ENCODE assay signal across 2 cellular contexts in genomic region chr1:207219979-207220889, GRCh38.
TF ChIP-seq lines count a peak whose summit lies in the region.

No MANE protein-coding gene starts in this region.

TF ChIP-seq in SK-N-SH, 30 proteins besides CTCF, POLR2A, EP300 and RAD21:
- TF ChIP-seq RFX5 (IDR thresholded peaks at IDR 0.05; ENCODE audit: low read length) (no peak), YY1 (IDR thresholded peaks at IDR 0.05; ENCODE audit: low read depth) (no peak)

TF ChIP-seq in endothelial cell of umbilical vein, 7 proteins besides CTCF, POLR2A, EP300 and RAD21:
- TF ChIP-seq POLR2AphosphoS5 (IDR thresholded peaks at IDR 0.05; ENCODE audit: insufficient read depth, low read depth, low read length) (no peak), FOS (IDR thresholded peaks at IDR 0.05; ENCODE audit: borderline replicate concordance, insufficient read depth, low read length) (no peak), GATA2 (IDR thresholded peaks at IDR 0.05; ENCODE audit: insufficient read depth, insufficient read length, low read depth, low read length) (no peak), MYC (IDR thresholded peaks at IDR 0.05; ENCODE audit: low read depth, low read length) (no peak), EZH2 (IDR thresholded peaks at IDR 0.05; ENCODE audit: borderline replicate concordance, low read depth, low read length, severe bottlenecking) (no peak), MAX (IDR thresholded peaks at IDR 0.05; ENCODE audit: insufficient read depth, insufficient read length) (no peak), JUN (IDR thresholded peaks at IDR 0.05; ENCODE audit: borderline replicate concordance, insufficient read depth, insufficient read length, low read depth) (no peak)
TF ChIP-seq in endothelial cell of umbilical vein: peak in this region for 0.
